Comparison of ENCODE assay signal across 17 cellular contexts in the genomic region with DNA sequence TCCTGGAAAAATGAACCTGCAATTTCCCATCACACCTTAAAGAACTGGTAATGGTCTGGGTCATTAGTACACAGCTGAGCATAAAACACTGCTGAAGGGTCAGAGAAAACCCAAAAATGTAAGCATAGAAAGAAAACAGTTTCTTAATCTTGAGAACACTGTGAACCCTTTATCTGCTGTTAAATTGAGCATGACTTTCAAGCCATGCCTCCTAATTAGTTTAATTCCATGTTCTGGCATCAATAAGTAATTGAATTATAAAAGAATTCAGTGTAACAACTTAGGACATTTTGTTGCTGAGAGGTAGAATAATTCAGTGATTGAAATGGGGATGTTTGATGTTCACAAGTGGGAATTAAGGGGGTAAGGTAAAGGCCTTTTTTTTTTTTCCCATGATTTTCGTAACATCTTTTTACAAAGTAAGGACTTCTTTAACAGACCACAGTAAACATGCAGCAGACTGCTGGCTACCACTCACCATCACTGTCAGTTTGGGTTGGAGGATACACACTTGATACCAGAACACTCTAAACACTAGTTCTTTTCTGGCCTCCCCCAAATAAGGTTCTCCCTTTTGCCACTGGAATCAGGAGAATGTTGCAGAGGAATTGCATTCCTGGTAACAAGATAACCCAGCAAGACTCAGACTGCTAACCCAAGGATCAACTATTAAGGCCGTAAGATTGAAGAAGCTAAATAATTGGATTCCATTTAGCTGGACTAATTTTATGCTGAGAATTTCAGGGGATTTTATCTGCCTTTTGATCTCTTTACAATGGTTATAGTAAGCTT. TPM values are rescaled to one million over a fixed set of nuclear protein-coding genes. Genes with fewer than 3 reads are reported as not detected.
A peak's percentile ranks its signal among the peaks of the same experiment; 100 is the strongest.
DNase-seq lines count a peak whose midpoint lies in the region; ATAC-seq and TF ChIP-seq lines count a peak whose summit lies in the region.
"Had no signal": no experiment of that assay in that cellular context is flagged by ENCODE, and none has a peak within 500 bp of the region (broad histone marks: within the 10 kb centered on the region; RNA-seq: fewer than 3 reads in every experiment).

No MANE protein-coding gene starts in this region.

- peaks cover 46% of the 10 kb centered on the region for H3K36me3 Mint-ChIP-seq in activated CD8-positive, alpha-beta T cell treated with anti-CD3 and anti-CD28 coated beads for 36 hours (ENCODE audit: low read depth)
- H3K36me3 Mint-ChIP-seq in activated CD8-positive, alpha-beta T cell treated with anti-CD3 and anti-CD28 coated beads, Interleukin-2, amount 10 ng/mL, durations not matched to agents 7 days and 5 days (ENCODE audit: low read depth), result peaks cover 55% of the 10 kb centered on the region
- peaks cover 54% of the 10 kb centered on the region for H3K36me3 Mint-ChIP-seq in activated T-helper 2 cell treated with anti-CD3 and anti-CD28 coated beads, Interferon-gamma antibody, Interleukin-2, Interleukin-4, amounts not matched to agents 10 μg/mL and 5 μg/mL and 100 μg/mL, durations not matched to agents 14 hours and 24 hours and 36 hours (ENCODE audit: low read depth)
- H3K36me3 Mint-ChIP-seq in immature natural killer cell, result peaks cover 11 to 23% (median 20%) of the 10 kb centered on the region in 3 donors

- POLR2A ChIA-PET in activated CD8-positive, alpha-beta T cell treated with anti-CD3 and anti-CD28 coated beads for 36 hours (lab: Charles Lee), result no interaction called here
- POLR2A ChIA-PET in activated CD8-positive, alpha-beta T cell treated with anti-CD3 and anti-CD28 coated beads, Interleukin-2, amount 10 ng/mL, durations not matched to agents 7 days and 5 days (lab: Charles Lee), result no interaction called here

- intact Hi-C loops in activated CD8-positive, alpha-beta T cell treated with anti-CD3 and anti-CD28 coated beads for 36 hours (cut with micrococcal nuclease), result no loop called here
- intact Hi-C loops in activated T-helper 2 cell treated with anti-CD3 and anti-CD28 coated beads, Interferon-gamma antibody, Interleukin-2, Interleukin-4, amounts not matched to agents 10 μg/mL and 5 μg/mL and 100 μg/mL, durations not matched to agents 14 hours and 24 hours and 36 hours (cut with micrococcal nuclease), result loop anchor here (10.0 kb wide), 1 partner anchor 1488 kb away; a partner anchor contains a TSS

- H3K4me3 Mint-ChIP-seq in activated CD8-positive, alpha-beta T cell treated with anti-CD3 and anti-CD28 coated beads for 36 hours, result no peak overlapping the region
- no peak overlapping the region for H3K4me3 Mint-ChIP-seq in activated CD8-positive, alpha-beta T cell treated with anti-CD3 and anti-CD28 coated beads, Interleukin-2, amount 10 ng/mL, durations not matched to agents 7 days and 5 days
- H3K4me3 Mint-ChIP-seq in activated T-helper 2 cell treated with anti-CD3 and anti-CD28 coated beads, Interferon-gamma antibody, Interleukin-2, Interleukin-4, amounts not matched to agents 10 μg/mL and 5 μg/mL and 100 μg/mL, durations not matched to agents 14 hours and 24 hours and 36 hours (ENCODE audit: low read depth), result peak overlapping the region; percentile 54
- peak overlapping the region in 3 of 5 donors; percentile 54 to 74 (median 59) for H3K4me3 Mint-ChIP-seq in immature natural killer cell
- H3K4me3 Mint-ChIP-seq: activated CD4-positive, alpha-beta memory T cell treated with anti-CD3 and anti-CD28 coated beads, Interleukin-2, amount 10 ng/mL, durations not matched to agents 7 days and 5 days had no signal

- no peak for ATAC-seq in activated CD8-positive, alpha-beta T cell treated with anti-CD3 and anti-CD28 coated beads for 36 hours
- ATAC-seq in activated CD8-positive, alpha-beta T cell treated with anti-CD3 and anti-CD28 coated beads, Interleukin-2, amount 10 ng/mL, durations not matched to agents 7 days and 5 days, result no peak
- ATAC-seq: foreskin keratinocyte, sciatic nerve had no signal

- no peak for DNase-seq in activated CD8-positive, alpha-beta T cell treated with anti-CD3 and anti-CD28 coated beads for 36 hours
- DNase-seq in activated CD8-positive, alpha-beta T cell treated with anti-CD3 and anti-CD28 coated beads, Interleukin-2, amount 10 ng/mL, durations not matched to agents 7 days and 5 days, result no peak
- no peak for DNase-seq in activated T-helper 2 cell treated with anti-CD3 and anti-CD28 coated beads, Interferon-gamma antibody, Interleukin-2, Interleukin-4, amounts not matched to agents 10 μg/mL and 5 μg/mL and 100 μg/mL, durations not matched to agents 14 hours and 24 hours and 36 hours (ENCODE audit: low spot score)
- no peak for DNase-seq in immature natural killer cell
- peak; percentile 65 for DNase-seq in retina
- no peak for DNase-seq in NCI-H1417 (lab: John Stamatoyannopoulos, UW)
- no peak for DNase-seq in COR-L47 (lab: John Stamatoyannopoulos, UW)
- DNase-seq in ureter (ENCODE audit: low spot score), result no peak
- DNase-seq: activated CD4-positive, alpha-beta memory T cell treated with anti-CD3 and anti-CD28 coated beads, Interleukin-2, amount 10 ng/mL, durations not matched to agents 7 days and 5 days; effector memory CD4-positive, alpha-beta T cell; foreskin keratinocyte; naive B cell; NCI-H2029 treated with DMSO at 0.1 percent for 48 hours; NCI-H526; stimulated activated CD4-positive, alpha-beta T cell treated with anti-CD3 and anti-CD28 coated beads, Interleukin-4, amount 100 ng/mL, for 1 hour; tibial artery had no signal

- H3K9me3 Mint-ChIP-seq in activated CD8-positive, alpha-beta T cell treated with anti-CD3 and anti-CD28 coated beads for 36 hours, result peaks cover 9% of the 10 kb centered on the region
- H3K9me3 Mint-ChIP-seq in activated CD8-positive, alpha-beta T cell treated with anti-CD3 and anti-CD28 coated beads, Interleukin-2, amount 10 ng/mL, durations not matched to agents 7 days and 5 days (ENCODE audit: insufficient read depth), result no peaks in the 10 kb centered on the region
- H3K9me3 Mint-ChIP-seq in activated T-helper 2 cell treated with anti-CD3 and anti-CD28 coated beads, Interferon-gamma antibody, Interleukin-2, Interleukin-4, amounts not matched to agents 10 μg/mL and 5 μg/mL and 100 μg/mL, durations not matched to agents 14 hours and 24 hours and 36 hours, result peaks cover 9% of the 10 kb centered on the region
- no peaks in the 10 kb centered on the region for H3K9me3 Mint-ChIP-seq in immature natural killer cell

- H3K27ac Mint-ChIP-seq in activated CD8-positive, alpha-beta T cell treated with anti-CD3 and anti-CD28 coated beads for 36 hours, result peak overlapping the region; percentile 4
- H3K27ac Mint-ChIP-seq in activated CD8-positive, alpha-beta T cell treated with anti-CD3 and anti-CD28 coated beads, Interleukin-2, amount 10 ng/mL, durations not matched to agents 7 days and 5 days, result no peak overlapping the region
- H3K27ac Mint-ChIP-seq in activated T-helper 2 cell treated with anti-CD3 and anti-CD28 coated beads, Interferon-gamma antibody, Interleukin-2, Interleukin-4, amounts not matched to agents 10 μg/mL and 5 μg/mL and 100 μg/mL, durations not matched to agents 14 hours and 24 hours and 36 hours, result no peak overlapping the region
- peak overlapping the region in 5 of 6 donors; percentile 10 to 71 (median 50) for H3K27ac Mint-ChIP-seq in immature natural killer cell
- H3K27ac Mint-ChIP-seq: activated CD4-positive, alpha-beta memory T cell treated with anti-CD3 and anti-CD28 coated beads, Interleukin-2, amount 10 ng/mL, durations not matched to agents 7 days and 5 days had no signal

- no peak for TF ChIP-seq CTCF in activated CD8-positive, alpha-beta T cell treated with anti-CD3 and anti-CD28 coated beads for 36 hours (IDR thresholded peaks at IDR 0.05)

- peaks cover 51% of the 10 kb centered on the region for H3K4me1 Mint-ChIP-seq in activated CD8-positive, alpha-beta T cell treated with anti-CD3 and anti-CD28 coated beads for 36 hours (ENCODE audit: low read depth)
- peaks cover 26% of the 10 kb centered on the region for H3K4me1 Mint-ChIP-seq in activated CD8-positive, alpha-beta T cell treated with anti-CD3 and anti-CD28 coated beads, Interleukin-2, amount 10 ng/mL, durations not matched to agents 7 days and 5 days (ENCODE audit: low read depth)
- peaks cover 36% of the 10 kb centered on the region for H3K4me1 Mint-ChIP-seq in activated T-helper 2 cell treated with anti-CD3 and anti-CD28 coated beads, Interferon-gamma antibody, Interleukin-2, Interleukin-4, amounts not matched to agents 10 μg/mL and 5 μg/mL and 100 μg/mL, durations not matched to agents 14 hours and 24 hours and 36 hours (ENCODE audit: low read depth)
- H3K4me1 Mint-ChIP-seq in immature natural killer cell, result peaks cover 38 to 62% of the 10 kb centered on the region in 2 donors

- CTCF ChIA-PET in activated CD8-positive, alpha-beta T cell treated with anti-CD3 and anti-CD28 coated beads for 36 hours (lab: Charles Lee), result no interaction called here
- CTCF ChIA-PET in activated CD8-positive, alpha-beta T cell treated with anti-CD3 and anti-CD28 coated beads, Interleukin-2, amount 10 ng/mL, durations not matched to agents 7 days and 5 days (lab: Charles Lee), result no interaction called here

- no peaks in the 10 kb centered on the region for H3K27me3 Mint-ChIP-seq in activated CD8-positive, alpha-beta T cell treated with anti-CD3 and anti-CD28 coated beads for 36 hours
- peaks cover 4% of the 10 kb centered on the region for H3K27me3 Mint-ChIP-seq in activated CD8-positive, alpha-beta T cell treated with anti-CD3 and anti-CD28 coated beads, Interleukin-2, amount 10 ng/mL, durations not matched to agents 7 days and 5 days (ENCODE audit: low read depth)
- peaks cover 5% of the 10 kb centered on the region for H3K27me3 Mint-ChIP-seq in activated T-helper 2 cell treated with anti-CD3 and anti-CD28 coated beads, Interferon-gamma antibody, Interleukin-2, Interleukin-4, amounts not matched to agents 10 μg/mL and 5 μg/mL and 100 μg/mL, durations not matched to agents 14 hours and 24 hours and 36 hours (ENCODE audit: low read depth)
- peaks cover 2 to 6% (median 3%) of the 10 kb centered on the region in 3 donors for H3K27me3 Mint-ChIP-seq in immature natural killer cell (ENCODE audit: low read depth in 3 of 3)
- H3K27me3 Mint-ChIP-seq: activated CD4-positive, alpha-beta memory T cell treated with anti-CD3 and anti-CD28 coated beads, Interleukin-2, amount 10 ng/mL, durations not matched to agents 7 days and 5 days; naive B cell had no signal

RNA-seq across cellular contexts. Expression of a gene that starts 3.0 kb away (rescaled TPM):
- total RNA-seq in activated CD8-positive, alpha-beta T cell treated with anti-CD3 and anti-CD28 coated beads for 36 hours, result 10 to 100 TPM; 15.2 to 17.8 TPM
- 10 to 100 TPM; 16.8 to 17.1 TPM for total RNA-seq in activated CD8-positive, alpha-beta T cell treated with anti-CD3 and anti-CD28 coated beads, Interleukin-2, amount 10 ng/mL, durations not matched to agents 7 days and 5 days
- total RNA-seq in activated T-helper 2 cell treated with anti-CD3 and anti-CD28 coated beads, Interferon-gamma antibody, Interleukin-2, Interleukin-4, amounts not matched to agents 10 μg/mL and 5 μg/mL and 100 μg/mL, durations not matched to agents 14 hours and 24 hours and 36 hours, result 11.7 and 15.5 TPM in 2 replicates
- polyA plus RNA-seq in immature natural killer cell, result 10 to 100 TPM; 26.4 to 40.3 (median 31.9) TPM
- 19.3 TPM for total RNA-seq in ureter

Comparison
In these comparisons a context has a peak if more than half of its experiments do, and no peak if none do; other contexts are left out.
1. H3K27ac Mint-ChIP-seq: peak in activated CD8-positive, alpha-beta T cell treated with anti-CD3 and anti-CD28 coated beads for 36 hours (single experiment) and immature natural killer cell (5 of 6); none in activated CD8-positive, alpha-beta T cell treated with anti-CD3 and anti-CD28 coated beads, Interleukin-2, amount 10 ng/mL, durations not matched to agents 7 days and 5 days (single experiment) and activated T-helper 2 cell treated with anti-CD3 and anti-CD28 coated beads, Interferon-gamma antibody, Interleukin-2, Interleukin-4, amounts not matched to agents 10 μg/mL and 5 μg/mL and 100 μg/mL, durations not matched to agents 14 hours and 24 hours and 36 hours (single experiment).
2. H3K4me3 Mint-ChIP-seq: peak in activated T-helper 2 cell treated with anti-CD3 and anti-CD28 coated beads, Interferon-gamma antibody, Interleukin-2, Interleukin-4, amounts not matched to agents 10 μg/mL and 5 μg/mL and 100 μg/mL, durations not matched to agents 14 hours and 24 hours and 36 hours (single experiment) and immature natural killer cell (3 of 5); none in activated CD8-positive, alpha-beta T cell treated with anti-CD3 and anti-CD28 coated beads for 36 hours (single experiment) and activated CD8-positive, alpha-beta T cell treated with anti-CD3 and anti-CD28 coated beads, Interleukin-2, amount 10 ng/mL, durations not matched to agents 7 days and 5 days (single experiment).